Comparison of ENCODE assay signal across 27 cellular contexts in genomic region chr4:110417151-110417550, GRCh38. TPM values are rescaled to one million over a fixed set of nuclear protein-coding genes. Genes with fewer than 3 reads are reported as not detected.
"Had no signal": no experiment of that assay in that cellular context is flagged by ENCODE, and none has a peak within 500 bp of the region (broad histone marks: within the 10 kb centered on the region; RNA-seq: fewer than 3 reads in every experiment).

No MANE protein-coding gene starts in this region.

- ATAC-seq: effector memory CD8-positive, alpha-beta T cell; esophagus mucosa; gastrocnemius medialis; left cardiac atrium; left lung; naive thymus-derived CD4-positive, alpha-beta T cell; right cardiac atrium; stimulated activated effector memory CD8-positive, alpha-beta T cell treated with anti-CD3 and anti-CD28 coated beads, Interleukin-12 subunit alpha, Interleukin-12 subunit beta, amount 100 ng/mL, for 72 hours; upper lobe of right lung had no signal

- H3K27ac ChIP-seq: gastrocnemius medialis, left lung, prostate gland, sigmoid colon, stomach, tibial artery, upper lobe of right lung, uterus had no signal

- H3K4me1 ChIP-seq: gastrocnemius medialis, prostate gland, stomach, tibial artery, upper lobe of right lung, uterus had no signal

- H3K27me3 ChIP-seq: gastrocnemius medialis, left lung, sigmoid colon, stomach, tibial artery, upper lobe of right lung, uterus had no signal

- H3K9me3 ChIP-seq: gastrocnemius medialis, prostate gland, sigmoid colon, tibial artery, upper lobe of right lung, uterus had no signal

- FAIRE-seq: endometrium, islet of Langerhans had no signal

- H3K36me3 ChIP-seq: gastrocnemius medialis, left lung, prostate gland, sigmoid colon, stomach, tibial artery, upper lobe of right lung, uterus had no signal

- DNase-seq: cortex of kidney; effector memory CD8-positive, alpha-beta T cell; foreskin fibroblast; gastrocnemius medialis; head of caudate nucleus; left cardiac atrium; left lung; mesendoderm; midbrain; naive thymus-derived CD4-positive, alpha-beta T cell; nephron progenitor cell; nucleus accumbens; right cardiac atrium; sigmoid colon; stimulated activated CD4-positive, alpha-beta T cell treated with anti-CD3 and anti-CD28 coated beads, Interleukin-2, amount 100 ng/mL, for 24 hours; stimulated activated CD4-positive, alpha-beta T cell treated with anti-CD3 and anti-CD28 coated beads, Interleukin-4, amount 100 ng/mL, for 24 hours; stimulated activated naive CD4-positive, alpha-beta T cell treated with Interleukin-2 at 50 U/mL for 16 hours; stomach; tibial artery; upper lobe of right lung; uterus had no signal

- H3K4me3 ChIP-seq: gastrocnemius medialis, left lung, prostate gland, sigmoid colon, stomach, tibial artery, upper lobe of right lung, uterus had no signal

RNA-seq across cellular contexts. Expression of gene ENPEP, which starts 58.8 kb away (rescaled TPM):
- total RNA-seq: lung microvascular endothelial cell had no signal
